Comparison of ENCODE assay signal across 13 cellular contexts in genomic region chr17:29007456-29008455, GRCh38. TPM values are rescaled to one million over a fixed set of nuclear protein-coding genes. Genes with fewer than 3 reads are reported as not detected.
DNase-seq lines count a peak whose midpoint lies in the region; ATAC-seq, FAIRE-seq and TF ChIP-seq lines count a peak whose summit lies in the region.
"Had no signal": no experiment of that assay in that cellular context is flagged by ENCODE, and none has a peak within 500 bp of the region (broad histone marks: within the 10 kb centered on the region; RNA-seq: fewer than 3 reads in every experiment).

No MANE protein-coding gene starts in this region.

- H3K27ac ChIP-seq in WERI-Rb-1 = peak overlapping the region; percentile 51
- H3K27ac ChIP-seq: heart left ventricle had no signal

- ATAC-seq in HG03457 (IDR thresholded peaks at IDR 0.05; ENCODE audit: unreplicated experiment) = no peak
- ATAC-seq: heart left ventricle, sciatic nerve had no signal

- TF ChIP-seq CTCF in WERI-Rb-1 (IDR thresholded peaks at IDR 0.05; ENCODE audit: low read depth, low read length) (no peak), kidney epithelial cell (IDR thresholded peaks at IDR 0.05; ENCODE audit: insufficient read depth, low read length, poor library complexity, severe bottlenecking) (no peak)

- H3K4me3 ChIP-seq in WERI-Rb-1 (ENCODE audit: low read depth, low read length) (no peak overlapping the region), kidney epithelial cell (ENCODE audit: low read depth, low read length) (no peak overlapping the region)
- H3K4me3 ChIP-seq: heart left ventricle had no signal

- H3K9me3 ChIP-seq in WERI-Rb-1 (ENCODE audit: severe bottlenecking) = no peaks in the 10 kb centered on the region
- H3K9me3 ChIP-seq: heart left ventricle had no signal

- H3K27me3 ChIP-seq in WERI-Rb-1 (ENCODE audit: insufficient read depth, low read depth, severe bottlenecking) (no peaks in the 10 kb centered on the region), kidney epithelial cell (ENCODE audit: control insufficient read depth, insufficient read depth, low read length) (peaks cover 58% of the 10 kb centered on the region)

- DNase-seq in DMS79 (lab: John Stamatoyannopoulos, UW) = peak; percentile 30
- DNase-seq in HTR-8/SVneo (ENCODE audit: insufficient read length, low spot score) = peak; percentile 71
- DNase-seq in WERI-Rb-1 = peak; percentile 44
- peak; percentile 37 for DNase-seq in kidney epithelial cell (ENCODE audit: low read depth)
- DNase-seq in stimulated activated CD4-positive, alpha-beta T cell treated with anti-CD3 and anti-CD28 coated beads, Interleukin-2, amount 100 ng/mL, for 24 hours = no peak
- no peak for DNase-seq in ureter (ENCODE audit: low spot score)
- no peak for DNase-seq in iPS-NIHi7 (ENCODE audit: extremely low spot score)
- DNase-seq: COR-L47, heart left ventricle, NCI-H1092 had no signal

- H3K36me3 ChIP-seq in WERI-Rb-1 = peaks cover 9% of the 10 kb centered on the region
- H3K36me3 ChIP-seq in kidney epithelial cell (ENCODE audit: control insufficient read depth, insufficient read depth, low read length) = no peaks in the 10 kb centered on the region
- H3K36me3 ChIP-seq: heart left ventricle had no signal

- FAIRE-seq in HTR-8/SVneo (lab: Jason Lieb, UNC) = no peak

RNA-seq across cellular contexts. Expression of gene SEZ6, which starts 1.9 kb away (rescaled TPM):
- total RNA-seq in kidney epithelial cell (not detected in 2 replicates), ureter (not detected)
- total RNA-seq: mucosa of gallbladder, sciatic nerve had no signal

RNA-seq across cellular contexts. Expression of gene PIPOX, which starts 35.2 kb away (rescaled TPM):
- total RNA-seq in kidney epithelial cell = 0.29 and 0.34 TPM in 2 replicates
- 2.8 TPM for total RNA-seq in ureter

RNA-seq across cellular contexts. Expression of gene PHF12, which starts 56.4 kb away (rescaled TPM):
- total RNA-seq in kidney epithelial cell (19.6 and 30.8 TPM in 2 replicates), ureter (69.4 TPM)

Comparison
In these comparisons a context has a peak if more than half of its experiments do, and no peak if none do; other contexts are left out.
1. DNase-seq: peak in DMS79 (single experiment), HTR-8/SVneo (single experiment), WERI-Rb-1 (single experiment) and kidney epithelial cell (single experiment); none in stimulated activated CD4-positive, alpha-beta T cell treated with anti-CD3 and anti-CD28 coated beads, Interleukin-2, amount 100 ng/mL, for 24 hours (0 of 2), ureter (single experiment) and iPS-NIHi7 (single experiment).